19 cellular contexts compared by ENCODE assay signal in genomic region chr17:17947309-17947708, GRCh38. TPM values are rescaled to one million over a fixed set of nuclear protein-coding genes. Genes with fewer than 3 reads are reported as not detected.
"Had no signal": no experiment of that assay in that cellular context is flagged by ENCODE, and none has a peak within 500 bp of the region (broad histone marks: within the 10 kb centered on the region; RNA-seq: fewer than 3 reads in every experiment).

No MANE protein-coding gene starts in this region.

- DNase-seq: activated CD4-positive, alpha-beta T cell treated with anti-CD3 and anti-CD28 coated beads, Interleukin-2, amount 10 ng/mL, durations not matched to agents 7 days and 5 days; activated CD8-positive, alpha-beta memory T cell treated with anti-CD3 and anti-CD28 coated beads, Interleukin-2, amount 50 U/mL, for 48 hours; activated naive CD8-positive, alpha-beta T cell treated with anti-CD3 and anti-CD28 coated beads, Interleukin-2, amount 10 ng/mL, durations not matched to agents 7 days and 5 days; central memory CD4-positive, alpha-beta T cell; effector CD8-positive, alpha-beta T cell; left ventricle myocardium superior; natural killer cell; posterior cingulate gyrus; stimulated activated CD4-positive, alpha-beta T cell treated with anti-CD3 and anti-CD28 coated beads, Interleukin-15, amount 100 ng/mL, for 24 hours; stimulated activated CD4-positive, alpha-beta T cell treated with anti-CD3 and anti-CD28 coated beads, Interleukin-4, amount 100 ng/mL, for 1 hour; stimulated activated naive B cell treated with anti-CD40 and anti-IgM and Interleukin-4, amounts not matched to agents 10 μg/mL and 1 μg/mL and 100 μg/mL, for 72 hours; substantia nigra; transverse colon had no signal

- H3K9me3 ChIP-seq: gastroesophageal sphincter, neutrophil, right atrium auricular region, transverse colon had no signal

- H3K4me3 ChIP-seq: coronary artery, gastroesophageal sphincter, right atrium auricular region, skin epidermis, transverse colon had no signal

- H3K27ac ChIP-seq: coronary artery, gastroesophageal sphincter, neutrophil, right atrium auricular region, skin epidermis, transverse colon had no signal

- ATAC-seq: gastroesophageal sphincter; left ventricle myocardium superior; natural killer cell; stimulated activated naive B cell treated with anti-CD40 and anti-IgM and Interleukin-4, amounts not matched to agents 10 μg/mL and 1 μg/mL and 100 μg/mL, for 72 hours had no signal

- H3K36me3 ChIP-seq: gastroesophageal sphincter, right atrium auricular region, transverse colon had no signal

- H3K27me3 ChIP-seq: gastroesophageal sphincter, neutrophil, right atrium auricular region, transverse colon had no signal

RNA-seq across cellular contexts. Expression of gene DRC3, which starts 25.4 kb away (rescaled TPM):
- total RNA-seq: activated T-helper 1 cell treated with anti-CD3 and anti-CD28 coated beads, Interleukin-12 subunit alpha, Interleukin-12 subunit beta, Interleukin-2, Interleukin-4 antibody, amounts not matched to agents 30 ng/mL and 10 ng/mL and 1 ng/mL, durations not matched to agents 14 hours and 24 hours and 36 hours had no signal
